Comparison of ENCODE assay signal across 21 cellular contexts in the genomic region with DNA sequence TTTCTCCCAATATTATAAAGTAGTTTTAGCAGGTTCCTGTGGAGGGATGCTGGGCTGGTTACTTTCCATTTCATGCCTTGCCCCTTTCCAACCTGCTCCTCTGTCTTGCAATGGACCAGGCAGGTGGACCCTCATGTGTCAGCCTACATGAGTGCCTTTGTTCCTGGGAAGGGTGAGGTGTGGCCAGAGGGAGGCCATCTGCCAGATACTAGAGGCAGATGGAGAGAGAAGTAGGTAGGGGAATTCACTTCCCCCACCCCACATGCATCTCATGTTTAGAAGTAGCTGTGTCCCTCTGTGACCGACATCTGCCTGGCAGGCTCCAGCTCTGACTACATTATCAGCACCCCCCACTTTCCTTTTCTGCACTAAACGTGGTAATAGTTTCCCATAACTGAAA.
"Had no signal": no experiment of that assay in that cellular context is flagged by ENCODE, and none has a peak within 500 bp of the region (broad histone marks: within the 10 kb centered on the region; RNA-seq: fewer than 3 reads in every experiment).

No MANE protein-coding gene starts in this region.

- H3K36me3 ChIP-seq: esophagus squamous epithelium, gastrocnemius medialis, left ventricle myocardium inferior, ovary, prostate gland, thoracic aorta, upper lobe of left lung had no signal

- DNase-seq: activated CD4-positive, alpha-beta memory T cell treated with anti-CD3 and anti-CD28 coated beads for 36 hours; activated CD4-positive, alpha-beta T cell treated with anti-CD3 and anti-CD28 coated beads for 48 hours; activated effector memory CD4-positive, alpha-beta T cell treated with Interleukin-2 at 50 U/mL for 16 hours; activated naive CD4-positive, alpha-beta T cell treated with anti-CD3 and anti-CD28 coated beads for 36 hours; activated naive CD8-positive, alpha-beta T cell treated with anti-CD3 and anti-CD28 coated beads, Interleukin-2, amount 10 ng/mL, durations not matched to agents 7 days and 5 days; activated T-cell treated with anti-CD3 and anti-CD28 coated beads, Interleukin-2, amount 50 U/mL, for 72 hours; amniotic stem cell; endodermal cell; esophagus squamous epithelium; gastrocnemius medialis; head of caudate nucleus; hypothalamus; left ventricle myocardium inferior; naive thymus-derived CD4-positive, alpha-beta T cell; ovary; stimulated activated CD4-positive, alpha-beta T cell treated with anti-CD3 and anti-CD28 coated beads, Interleukin-4, amount 100 ng/mL, for 24 hours; stimulated activated naive CD4-positive, alpha-beta T cell treated with Interleukin-2 at 50 U/mL for 16 hours; upper lobe of left lung had no signal

- H3K27ac ChIP-seq: coronary artery, esophagus squamous epithelium, gastrocnemius medialis, left ventricle myocardium inferior, ovary, prostate gland, thoracic aorta, upper lobe of left lung had no signal

- H3K36me3 Mint-ChIP-seq: activated CD4-positive, alpha-beta memory T cell treated with anti-CD3 and anti-CD28 coated beads for 36 hours; activated naive CD8-positive, alpha-beta T cell treated with anti-CD3 and anti-CD28 coated beads, Interleukin-2, amount 10 ng/mL, durations not matched to agents 7 days and 5 days; naive thymus-derived CD4-positive, alpha-beta T cell had no signal

- H3K27ac Mint-ChIP-seq: activated CD4-positive, alpha-beta memory T cell treated with anti-CD3 and anti-CD28 coated beads for 36 hours; activated naive CD4-positive, alpha-beta T cell treated with anti-CD3 and anti-CD28 coated beads for 36 hours; activated naive CD8-positive, alpha-beta T cell treated with anti-CD3 and anti-CD28 coated beads, Interleukin-2, amount 10 ng/mL, durations not matched to agents 7 days and 5 days; activated T-cell treated with anti-CD3 and anti-CD28 coated beads, Interleukin-2, amount 50 U/mL, for 72 hours; endodermal cell; naive thymus-derived CD4-positive, alpha-beta T cell had no signal

- H3K9me3 ChIP-seq: esophagus squamous epithelium, gastrocnemius medialis, left ventricle myocardium inferior, ovary, prostate gland, thoracic aorta, upper lobe of left lung had no signal

- H3K27me3 ChIP-seq: esophagus squamous epithelium, gastrocnemius medialis, ovary, upper lobe of left lung had no signal

- H3K4me3 Mint-ChIP-seq: activated CD4-positive, alpha-beta memory T cell treated with anti-CD3 and anti-CD28 coated beads for 36 hours; activated naive CD4-positive, alpha-beta T cell treated with anti-CD3 and anti-CD28 coated beads for 36 hours; activated naive CD8-positive, alpha-beta T cell treated with anti-CD3 and anti-CD28 coated beads, Interleukin-2, amount 10 ng/mL, durations not matched to agents 7 days and 5 days; activated T-cell treated with anti-CD3 and anti-CD28 coated beads, Interleukin-2, amount 50 U/mL, for 72 hours; endodermal cell; naive thymus-derived CD4-positive, alpha-beta T cell had no signal

- H3K4me1 ChIP-seq: esophagus squamous epithelium, gastrocnemius medialis, left ventricle myocardium inferior, prostate gland, upper lobe of left lung had no signal

- H3K4me1 Mint-ChIP-seq: activated naive CD8-positive, alpha-beta T cell treated with anti-CD3 and anti-CD28 coated beads, Interleukin-2, amount 10 ng/mL, durations not matched to agents 7 days and 5 days; naive thymus-derived CD4-positive, alpha-beta T cell had no signal

- H3K9me3 Mint-ChIP-seq: activated CD4-positive, alpha-beta memory T cell treated with anti-CD3 and anti-CD28 coated beads for 36 hours; activated naive CD8-positive, alpha-beta T cell treated with anti-CD3 and anti-CD28 coated beads, Interleukin-2, amount 10 ng/mL, durations not matched to agents 7 days and 5 days; activated T-cell treated with anti-CD3 and anti-CD28 coated beads, Interleukin-2, amount 50 U/mL, for 72 hours had no signal

- H3K27me3 Mint-ChIP-seq: activated CD4-positive, alpha-beta memory T cell treated with anti-CD3 and anti-CD28 coated beads for 36 hours; activated naive CD8-positive, alpha-beta T cell treated with anti-CD3 and anti-CD28 coated beads, Interleukin-2, amount 10 ng/mL, durations not matched to agents 7 days and 5 days; naive thymus-derived CD4-positive, alpha-beta T cell had no signal

- H3K4me3 ChIP-seq: coronary artery, esophagus squamous epithelium, gastrocnemius medialis, left ventricle myocardium inferior, ovary, prostate gland, thoracic aorta, upper lobe of left lung had no signal

- ATAC-seq: activated T-cell treated with anti-CD3 and anti-CD28 coated beads, Interleukin-2, amount 50 U/mL, for 72 hours; gastrocnemius medialis; naive thymus-derived CD4-positive, alpha-beta T cell had no signal
